Comparison of ENCODE assay signal across 13 cellular contexts in the genomic region with DNA sequence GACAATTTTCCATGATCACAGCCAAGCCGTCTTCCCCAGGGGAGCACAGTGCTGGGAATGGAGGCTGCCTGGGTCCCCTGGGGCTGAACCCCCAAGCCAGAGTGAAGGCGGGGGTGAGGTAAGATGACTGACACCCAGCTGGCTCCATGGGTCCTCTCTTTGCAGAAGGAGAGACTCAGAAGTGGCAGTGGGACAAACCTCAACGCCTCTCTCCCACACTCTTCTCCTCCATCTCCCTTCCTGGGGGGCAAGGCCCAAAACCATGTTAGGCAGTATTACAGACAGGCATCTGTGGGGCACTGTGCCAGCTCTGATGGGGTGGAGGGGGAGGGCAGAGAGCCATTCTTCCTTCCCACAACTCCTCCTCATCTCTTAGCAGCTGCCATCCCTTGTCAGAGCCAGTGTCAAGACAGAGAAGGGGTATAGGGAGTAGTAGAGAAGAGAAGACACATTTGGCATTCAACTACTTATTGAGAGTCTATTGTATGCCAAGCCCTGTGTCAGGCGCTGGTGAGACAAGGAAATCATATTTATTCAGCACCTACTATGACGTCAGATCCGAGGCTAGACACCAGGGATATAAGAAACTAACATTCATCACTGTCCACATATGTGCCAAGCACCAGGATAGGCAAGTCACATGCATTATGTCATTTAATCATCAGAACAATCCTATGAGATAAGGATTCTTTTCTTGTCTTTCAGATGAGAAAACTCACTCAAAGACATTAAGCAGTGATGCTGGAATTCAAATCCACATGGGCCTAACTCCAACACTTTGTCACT.
DNase-seq lines count a peak whose midpoint lies in the region; ATAC-seq and TF ChIP-seq lines count a peak whose summit lies in the region.
"Had no signal": no experiment of that assay in that cellular context is flagged by ENCODE, and none has a peak within 500 bp of the region (broad histone marks: within the 10 kb centered on the region; RNA-seq: fewer than 3 reads in every experiment).

No MANE protein-coding gene starts in this region.

- peak in 3 of 61 donors; percentile 6 to 41 (median 30) for DNase-seq in caudate nucleus (lab: John Stamatoyannopoulos, UW)
- peak; percentile 30 for DNase-seq in medulla oblongata (ENCODE audit: extremely low spot score)
- DNase-seq in tibial artery, result peak; percentile 66 to 91
- DNase-seq: activated naive CD4-positive, alpha-beta T cell treated with anti-CD3 and anti-CD28 coated beads, Interleukin-2, amount 10 ng/mL, durations not matched to agents 7 days and 5 days; CD8-positive, alpha-beta T cell; dermis blood vessel endothelial cell; NCI-H2171 treated with DMSO at 0.1 percent for 48 hours; T-helper 9 cell had no signal

- peak overlapping the region; percentile 9 for H3K27ac ChIP-seq in caudate nucleus (ENCODE audit: low read depth, low read length)
- H3K27ac ChIP-seq in tibial artery, result peak overlapping the region; percentile 96 to 98

- peaks cover 0 to 74% (median 56%) of the 10 kb centered on the region in 4 donors for H3K4me1 ChIP-seq in tibial artery

- H3K9me3 ChIP-seq in tibial artery, result no peaks in the 10 kb centered on the region

- ATAC-seq in HG02642 (IDR thresholded peaks at IDR 0.05; ENCODE audit: poor library complexity, unreplicated experiment) (no peak), HG02970 (IDR thresholded peaks at IDR 0.05; ENCODE audit: low FRiP score, unreplicated experiment) (no peak)
- ATAC-seq: CD8-positive, alpha-beta T cell; left colon; Panc1; stimulated activated memory B cell treated with anti-CD40 and anti-IgM and Interleukin-4, amounts not matched to agents 10 μg/mL and 1 μg/mL and 100 μg/mL, for 72 hours had no signal

- intact Hi-C loops in tibial artery (cut with DNase I; ENCODE audit: low total_unique reads), result no loop called here

- peak overlapping the region; percentile 94 to 96 for H3K4me3 ChIP-seq in tibial artery

- H3K27me3 ChIP-seq in tibial artery, result no peaks in the 10 kb centered on the region

- H3K36me3 ChIP-seq in tibial artery, result peaks cover 4 to 13% (median 6%) of the 10 kb centered on the region in 3 donors

- no peak for TF ChIP-seq CTCF in tibial artery (IDR thresholded peaks at IDR 0.05)
